1 cellular context compared by ENCODE assay signal in the genomic region with DNA sequence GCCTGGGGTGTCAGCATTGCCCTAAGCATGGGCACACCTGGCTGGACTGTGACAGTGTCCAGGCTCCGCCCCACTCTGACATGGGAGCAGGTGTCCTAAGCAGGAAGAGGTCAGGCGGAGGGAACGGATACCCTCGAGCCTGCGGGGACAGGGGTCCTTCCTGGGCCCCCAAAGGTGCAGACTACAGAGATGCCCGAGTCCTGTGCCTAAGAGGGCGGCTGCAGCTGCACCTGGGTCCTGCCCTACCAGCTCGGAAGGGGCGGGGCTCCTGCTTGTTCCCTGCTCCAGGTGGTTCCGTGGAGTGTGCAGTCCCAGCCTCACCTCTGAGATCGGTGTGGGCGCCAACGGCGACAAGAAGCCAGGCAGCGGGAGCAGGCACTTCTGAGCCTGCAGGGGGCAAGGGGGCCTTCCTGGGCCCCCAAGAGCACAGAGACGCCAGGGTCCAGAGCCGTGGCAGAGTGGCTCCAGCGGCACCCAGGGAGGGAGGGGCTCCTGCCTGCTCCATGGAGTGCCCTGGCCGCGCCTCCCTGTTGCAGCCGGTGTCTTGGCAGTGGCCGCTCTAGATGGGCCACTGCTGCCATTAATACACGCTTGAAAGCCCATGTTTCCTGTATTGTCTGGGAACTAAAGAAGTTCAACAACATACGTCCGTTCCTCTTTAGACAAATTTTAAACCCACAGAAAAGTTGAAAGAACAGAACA.
TF ChIP-seq lines count a peak whose summit lies in the region.

No MANE protein-coding gene starts in this region.

TF ChIP-seq in IMR-90, 13 proteins besides CTCF, POLR2A, EP300 and RAD21 (continued from another document):
- TF ChIP-seq RFX5 (IDR thresholded peaks at IDR 0.05; ENCODE audit: low read depth, low read length) (no peak), CHD1 (IDR thresholded peaks at IDR 0.05; ENCODE audit: low read depth, low read length) (no peak), MAZ (IDR thresholded peaks at IDR 0.05; ENCODE audit: borderline replicate concordance, low read depth, low read length) (no peak), BHLHE40 (IDR thresholded peaks at IDR 0.05; ENCODE audit: low read depth, low read length) (no peak), MAFK (IDR thresholded peaks at IDR 0.05; ENCODE audit: low read depth, low read length) (no peak), CEBPB (IDR thresholded peaks at IDR 0.05; ENCODE audit: low read depth, low read length) (no peak), SMC3 (IDR thresholded peaks at IDR 0.05; ENCODE audit: low read depth, low read length) (no peak), NFE2L2 (IDR thresholded peaks at IDR 0.05; ENCODE audit: low read depth, low read length) (no peak), RCOR1 (IDR thresholded peaks at IDR 0.05; ENCODE audit: insufficient replicate concordance, low read length) (no peak)
- TF ChIP-seq, protein P1, sequence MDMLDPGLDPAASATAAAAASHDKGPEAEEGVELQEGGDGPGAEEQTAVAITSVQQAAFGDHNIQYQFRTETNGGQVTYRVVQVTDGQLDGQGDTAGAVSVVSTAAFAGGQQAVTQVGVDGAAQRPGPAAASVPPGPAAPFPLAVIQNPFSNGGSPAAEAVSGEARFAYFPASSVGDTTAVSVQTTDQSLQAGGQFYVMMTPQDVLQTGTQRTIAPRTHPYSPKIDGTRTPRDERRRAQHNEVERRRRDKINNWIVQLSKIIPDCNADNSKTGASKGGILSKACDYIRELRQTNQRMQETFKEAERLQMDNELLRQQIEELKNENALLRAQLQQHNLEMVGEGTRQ (IDR thresholded peaks at IDR 0.05; ENCODE audit: low read depth, low read length) = no peak
TF ChIP-seq in IMR-90: peak in this region for 0.
